Comparison of ENCODE assay signal across 17 cellular contexts in genomic region chr11:34869425-34869824, GRCh38.
A peak's percentile ranks its signal among the peaks of the same experiment; 100 is the strongest.
DNase-seq lines count a peak whose midpoint lies in the region; TF ChIP-seq lines count a peak whose summit lies in the region.
"Had no signal": no experiment of that assay in that cellular context is flagged by ENCODE, and none has a peak within 500 bp of the region (broad histone marks: within the 10 kb centered on the region; RNA-seq: fewer than 3 reads in every experiment).

No MANE protein-coding gene starts in this region.

- DNase-seq in HuH-7 (ENCODE audit: low spot score) = peak; percentile 23
- peak; percentile 57 for DNase-seq in islet precursor cell
- DNase-seq in pons (ENCODE audit: low spot score) = no peak
- DNase-seq in dedifferentiated amniotic fluid mesenchymal stem cell (ENCODE audit: extremely low spot score) = no peak
- DNase-seq in foreskin melanocyte = no peak
- DNase-seq: activated CD4-positive, alpha-beta memory T cell treated with anti-CD3 and anti-CD28 coated beads, Interleukin-2, amount 10 ng/mL, durations not matched to agents 7 days and 5 days; activated naive CD4-positive, alpha-beta T cell treated with anti-CD3 and anti-CD28 coated beads, Interleukin-2, amount 10 ng/mL, durations not matched to agents 7 days and 5 days; DMS153; GOT3; lower lobe of right lung; NK-92 treated with Interleukin-12 subunit alpha and Interleukin-12 subunit beta, amount 100 ng/mL, for 24 hours; occipital lobe; stimulated activated CD4-positive, alpha-beta T cell treated with anti-CD3 and anti-CD28 coated beads, Interleukin-1b, Interleukin-23, amount 100 ng/mL, for 48 hours; stimulated activated naive CD4-positive, alpha-beta T cell had no signal

- H3K4me3 ChIP-seq in WI38 (ENCODE audit: low read depth, low read length) = no peak overlapping the region
- H3K4me3 ChIP-seq: gastroesophageal sphincter, lower lobe of right lung had no signal

- peak; percentile 46; the same call in 2 of the 3 replicates for TF ChIP-seq CTCF in GM12872 (IDR thresholded peaks at IDR 0.05; ENCODE audit: insufficient read depth, low read depth, low read length)
- TF ChIP-seq CTCF in WI38 (IDR thresholded peaks at IDR 0.05; ENCODE audit: low read depth, low read length) = 0 out of 2 replicates have a peak, but pooled peaks have one; percentile 8

Comparison
In these comparisons a context has a peak if more than half of its experiments do, and no peak if none do; other contexts are left out.
1. DNase-seq: peak in HuH-7 (single experiment) and islet precursor cell (single experiment); none in pons (single experiment), dedifferentiated amniotic fluid mesenchymal stem cell (single experiment) and foreskin melanocyte (single experiment).